Comparison of ENCODE assay signal across 10 cellular contexts in genomic region chr9:14031015-14031414, GRCh38.
DNase-seq lines count a peak whose midpoint lies in the region; ATAC-seq, FAIRE-seq and TF ChIP-seq lines count a peak whose summit lies in the region.
"Had no signal": no experiment of that assay in that cellular context is flagged by ENCODE, and none has a peak within 500 bp of the region (broad histone marks: within the 10 kb centered on the region; RNA-seq: fewer than 3 reads in every experiment).

No MANE protein-coding gene starts in this region.

- intact Hi-C loops in colonic mucosa (cut with DNase I), result no loop called here

- H3K9me3 ChIP-seq in colonic mucosa, result no peaks in the 10 kb centered on the region
- no peaks in the 10 kb centered on the region for H3K9me3 ChIP-seq in keratinocyte (ENCODE audit: control insufficient read depth, low read depth, low read length)
- no peaks in the 10 kb centered on the region for H3K9me3 ChIP-seq in skeletal muscle satellite cell (replicated peaks; ENCODE audit: low read length)

- H3K4me2 ChIP-seq in keratinocyte (ENCODE audit: control insufficient read depth, extremely low read depth, insufficient read depth, low read depth, low read length) (peak overlapping the region; percentile 85), skeletal muscle satellite cell (ENCODE audit: low read length) (peak overlapping the region; percentile 72)

- no peak for FAIRE-seq in keratinocyte (lab: Jason Lieb, UNC)

- H3K4me3 ChIP-seq in colonic mucosa (no peak overlapping the region), keratinocyte (ENCODE audit: control insufficient read depth in 2 of 3, extremely low read depth in 1 of 3, insufficient read depth in 2 of 3, low read depth in 1 of 3, low read length in 3 of 3) (no peak overlapping the region), skeletal muscle satellite cell (ENCODE audit: low read length) (peak overlapping the region; percentile 59)

- H3K9me1 ChIP-seq in keratinocyte (ENCODE audit: control insufficient read depth, extremely low read depth, insufficient read depth, low read length), result no peaks in the 10 kb centered on the region

- dilution Hi-C loops in keratinocyte (cut with MboI; ENCODE audit: extremely low pct_ligation_motif_present, low sequenced_read_pairs), result no loop called here

- no peak for TF ChIP-seq RAD21 in Ishikawa (IDR thresholded peaks at IDR 0.05; ENCODE audit: low read depth)

- H3K4me1 ChIP-seq in colonic mucosa, result no peaks in the 10 kb centered on the region
- H3K4me1 ChIP-seq in keratinocyte (ENCODE audit: control insufficient read depth, extremely low read depth, insufficient read depth, low read length), result peaks cover 12% of the 10 kb centered on the region
- H3K4me1 ChIP-seq in skeletal muscle satellite cell (ENCODE audit: control insufficient read depth, insufficient read depth, low read length), result peaks cover 34% of the 10 kb centered on the region

- no peaks in the 10 kb centered on the region for H4K20me1 ChIP-seq in keratinocyte (ENCODE audit: control insufficient read depth, extremely low read depth, insufficient read depth, low read length)

- H2AFZ ChIP-seq in keratinocyte (ENCODE audit: control insufficient read depth, low read length), result peak overlapping the region; percentile 96

- H3K9ac ChIP-seq in colonic mucosa (ENCODE audit: low read depth in 2 of 2, low read length in 2 of 2), result no peak overlapping the region
- no peak overlapping the region for H3K9ac ChIP-seq in keratinocyte (ENCODE audit: control insufficient read depth, extremely low read depth, insufficient read depth, low read length)
- peak overlapping the region; percentile 40 for H3K9ac ChIP-seq in skeletal muscle satellite cell (ENCODE audit: low read depth, low read length)

- H3K27ac ChIP-seq in colonic mucosa, result peak overlapping the region; percentile 44
- H3K27ac ChIP-seq in keratinocyte (ENCODE audit: control insufficient read depth, insufficient read depth, low read length), result peak overlapping the region; percentile 64

- TF ChIP-seq CTCF in colonic mucosa (IDR thresholded peaks at IDR 0.05), result no peak
- TF ChIP-seq CTCF in keratinocyte (optimal IDR thresholded peaks at IDR 0.05 in 1 of 3, IDR thresholded peaks at IDR 0.05 in 1 of 3, conservative IDR thresholded peaks at IDR 0.05 in 1 of 3; ENCODE audit: extremely low read depth in 1 of 3, insufficient read depth in 2 of 3, low read length in 3 of 3), result no peak

- in situ Hi-C loops in ACHN (cut with HindIII; ENCODE audit: low pct_ligation_motif_present, low pct_unique_long_range_greater_than_20kb, low sequenced_read_pairs), result no loop called here

- no peak for ATAC-seq in GM21360 (IDR thresholded peaks at IDR 0.05; ENCODE audit: unreplicated experiment)
- ATAC-seq: activated T-cell treated with anti-CD3 and anti-CD28 coated beads, Interleukin-2, amount 50 U/mL, for 72 hours; T-cell had no signal

- no peaks in the 10 kb centered on the region for H3K27me3 ChIP-seq in colonic mucosa
- H3K27me3 ChIP-seq in keratinocyte (ENCODE audit: control insufficient read depth, extremely low read depth, insufficient read depth, low read length), result no peaks in the 10 kb centered on the region
- no peaks in the 10 kb centered on the region for H3K27me3 ChIP-seq in skeletal muscle satellite cell (ENCODE audit: control insufficient read depth, insufficient read depth, low read length)

- peak; percentile 23; the same call in 1 of the 2 replicates for TF ChIP-seq EP300 in Ishikawa (IDR thresholded peaks at IDR 0.05; ENCODE audit: borderline replicate concordance)

- H3K36me3 ChIP-seq in colonic mucosa (no peaks in the 10 kb centered on the region), keratinocyte (ENCODE audit: control insufficient read depth in 2 of 2, extremely low read depth in 1 of 2, insufficient read depth in 2 of 2, low read length in 2 of 2) (no peaks in the 10 kb centered on the region), skeletal muscle satellite cell (ENCODE audit: insufficient read depth, low read length) (no peaks in the 10 kb centered on the region)

- no peak for DNase-seq in colonic mucosa
- DNase-seq in keratinocyte (ENCODE audit: low read depth, low spot score), result no peak
- DNase-seq in stimulated activated CD4-positive, alpha-beta T cell treated with anti-CD3 and anti-CD28 coated beads, Interleukin-1b, Interleukin-23, amount 100 ng/mL, for 48 hours, result no peak
- no peak for DNase-seq in activated gamma-delta T cell (lab: John Stamatoyannopoulos, UW)
- no peak for DNase-seq in ACHN
- DNase-seq: activated T-cell treated with anti-CD3 and anti-CD28 coated beads, Interleukin-2, amount 50 U/mL, for 72 hours; T-cell had no signal

- no peaks in the 10 kb centered on the region for H3K79me2 ChIP-seq in keratinocyte (ENCODE audit: control insufficient read depth, insufficient read depth, low read length)

TF ChIP-seq in Ishikawa, 13 proteins besides CTCF, POLR2A, EP300 and RAD21:
- TF ChIP-seq TEAD4 (IDR thresholded peaks at IDR 0.05), result peak; percentile 62; the same call in 1 of the 2 replicates
- TF ChIP-seq, protein P1, sequence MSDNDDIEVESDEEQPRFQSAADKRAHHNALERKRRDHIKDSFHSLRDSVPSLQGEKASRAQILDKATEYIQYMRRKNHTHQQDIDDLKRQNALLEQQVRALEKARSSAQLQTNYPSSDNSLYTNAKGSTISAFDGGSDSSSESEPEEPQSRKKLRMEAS (IDR thresholded peaks at IDR 0.05), result 0 out of 2 replicates have a peak, but pooled peaks have one; percentile 13
- TF ChIP-seq, protein P2, sequence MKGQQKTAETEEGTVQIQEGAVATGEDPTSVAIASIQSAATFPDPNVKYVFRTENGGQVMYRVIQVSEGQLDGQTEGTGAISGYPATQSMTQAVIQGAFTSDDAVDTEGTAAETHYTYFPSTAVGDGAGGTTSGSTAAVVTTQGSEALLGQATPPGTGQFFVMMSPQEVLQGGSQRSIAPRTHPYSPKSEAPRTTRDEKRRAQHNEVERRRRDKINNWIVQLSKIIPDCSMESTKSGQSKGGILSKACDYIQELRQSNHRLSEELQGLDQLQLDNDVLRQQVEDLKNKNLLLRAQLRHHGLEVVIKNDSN (IDR thresholded peaks at IDR 0.05), result no peak
- TF ChIP-seq NFIC (IDR thresholded peaks at IDR 0.05), result 0 out of 2 replicates have a peak, but pooled peaks have one; percentile 13
TF ChIP-seq in Ishikawa: peak in this region for 3.
